14 cellular contexts compared by ENCODE assay signal in genomic region chr4:7355795-7356194, GRCh38.
DNase-seq lines count a peak whose midpoint lies in the region; ATAC-seq, FAIRE-seq and TF ChIP-seq lines count a peak whose summit lies in the region.
"Had no signal": no experiment of that assay in that cellular context is flagged by ENCODE, and none has a peak within 500 bp of the region (broad histone marks: within the 10 kb centered on the region; RNA-seq: fewer than 3 reads in every experiment).

No MANE protein-coding gene starts in this region.

- H3K9me1 ChIP-seq in K562 (ENCODE audit: control insufficient read depth, insufficient read depth, low read length), result peaks cover 4% of the 10 kb centered on the region

- WGBS in K562 (ENCODE audit: insufficient coverage, low coverage, missing lambda C conversion rate), result 0% methylated on average over 3 of the region's 3 CpGs

- no peak for TF ChIP-seq CTCF in K562 (IDR thresholded peaks at IDR 0.05 in 2 of 3, conservative IDR thresholded peaks at IDR 0.05 in 1 of 3; ENCODE audit: insufficient read depth in 2 of 3, low read depth in 1 of 3, low read length in 3 of 3)
- no peak for TF ChIP-seq CTCF in kidney (IDR thresholded peaks at IDR 0.05; ENCODE audit: borderline replicate concordance, extremely low read depth, insufficient read depth)

- BruUV-seq in K562 (replicated peaks; lab: Mats Ljungman, UMichigan), result no TSS peak

- TF ChIP-seq POLR2A in K562 (conservative IDR thresholded peaks at IDR 0.05), result no peak

- H3K4me2 ChIP-seq in BLaER1 treated with 17β-estradiol and CSF1 and Interleukin-3, amounts not matched to agents 10 nM and 100 nM, result peak overlapping the region in 10 of 11 experiments; percentile 1 to 87 (median 37); a peak in 12 of 22 replicates
- H3K4me2 ChIP-seq in K562 (ENCODE audit: insufficient read depth, low read length), result no peak overlapping the region

- peaks cover 8 to 74% (median 57%) of the 10 kb centered on the region in 10 experiments; a peak in 18 of 20 replicates for H3K4me1 ChIP-seq in BLaER1 treated with 17β-estradiol and CSF1 and Interleukin-3, amounts not matched to agents 10 nM and 100 nM
- H3K4me1 ChIP-seq in K562 (replicated peaks in 1 of 2; ENCODE audit: control insufficient read depth in 2 of 2, insufficient read depth in 2 of 2, low read length in 2 of 2), result no peaks in the 10 kb centered on the region
- no peaks in the 10 kb centered on the region for H3K4me1 ChIP-seq in kidney (ENCODE audit: control insufficient read depth in 1 of 2, insufficient read depth in 1 of 2, low read depth in 1 of 2, low read length in 2 of 2)
- H3K4me1 ChIP-seq: Caco-2 had no signal

- H3K4me3 ChIP-seq in BLaER1 treated with 17β-estradiol and CSF1 and Interleukin-3, amounts not matched to agents 10 nM and 100 nM, result no peak overlapping the region
- H3K4me3 ChIP-seq in K562, result no peak overlapping the region
- H3K4me3 ChIP-seq in kidney (ENCODE audit: low read length in 2 of 2), result no peak overlapping the region

- CTCF ChIA-PET in K562 (lab: Yijun Ruan, JAX; ENCODE audit: low intra/inter-chr PET ratio), result no interaction called here

- no peaks in the 10 kb centered on the region for H3K9me3 ChIP-seq in BLaER1 treated with 17β-estradiol and CSF1 and Interleukin-3, amounts not matched to agents 10 nM and 100 nM (replicated peaks in 1 of 11)
- H3K9me3 ChIP-seq in K562 (replicated peaks; ENCODE audit: control insufficient read depth, insufficient read depth, low read depth, low read length) (no peaks in the 10 kb centered on the region), kidney (ENCODE audit: control insufficient read depth in 1 of 2, low read length in 2 of 2) (no peaks in the 10 kb centered on the region)
- H3K9me3 ChIP-seq: Caco-2 had no signal

- POLR2A ChIA-PET in K562 (lab: Yijun Ruan, JAX), result no interaction called here

- DNase-seq in K562 (ENCODE audit: extremely low read depth in 1 of 4, low spot score in 3 of 4) (no peak), kidney (peak; percentile 8), COLO829 (ENCODE audit: low spot score) (no peak)
- no peak for DNase-seq in activated effector memory CD4-positive, alpha-beta T cell treated with Interleukin-2 at 50 U/mL for 16 hours
- DNase-seq: ACHN; Caco-2; CD4-positive, alpha-beta memory T cell; DND-41; GF-D8; H7 had no signal

- no peaks in the 10 kb centered on the region for H3K36me3 ChIP-seq in BLaER1 treated with 17β-estradiol and CSF1 and Interleukin-3, amounts not matched to agents 10 nM and 100 nM
- no peaks in the 10 kb centered on the region for H3K36me3 ChIP-seq in K562 (ENCODE audit: control insufficient read depth, insufficient read depth, low read length)
- H3K36me3 ChIP-seq in kidney (ENCODE audit: control insufficient read depth in 1 of 2, insufficient read depth in 2 of 2, low read length in 2 of 2), result no peaks in the 10 kb centered on the region

- in situ Hi-C loops in K562 (cut with MboI), result no loop called here

- no peak overlapping the region for H2AFZ ChIP-seq in K562 (ENCODE audit: low read depth, low read length)

- TF ChIP-seq RAD21 in K562 (CRISPR knock-in tag; conservative IDR thresholded peaks at IDR 0.05 in 1 of 2, IDR thresholded peaks at IDR 0.05 in 1 of 2), result no peak

- intact Hi-C loops in K562 (cut with micrococcal nuclease), result no loop called here
- intact Hi-C loops in kidney (cut with DNase I), result no loop called here

- peak overlapping the region in 2 of 11 experiments; percentile 5 to 43; a peak in 1 of 22 replicates for H3K27ac ChIP-seq in BLaER1 treated with 17β-estradiol and CSF1 and Interleukin-3, amounts not matched to agents 10 nM and 100 nM
- no peak overlapping the region for H3K27ac ChIP-seq in K562 (ENCODE audit: extremely low read depth, low read depth, low read length)
- H3K27ac ChIP-seq in kidney (ENCODE audit: low read depth in 2 of 2, low read length in 2 of 2), result no peak overlapping the region
- peak overlapping the region; percentile 11 for H3K27ac ChIP-seq in temporal lobe (ENCODE audit: low read depth, low read length)
- H3K27ac ChIP-seq: C4-2B had no signal

- no peak for FAIRE-seq in K562 (lab: Jason Lieb, UNC)
- FAIRE-seq in kidney (lab: Jason Lieb, UNC), result no peak

- ATAC-seq in K562, result no peak
- ATAC-seq in GM21367 (IDR thresholded peaks at IDR 0.05; ENCODE audit: unreplicated experiment), result no peak

- no peak overlapping the region for H3K9ac ChIP-seq in BLaER1 treated with 17β-estradiol and CSF1 and Interleukin-3, amounts not matched to agents 10 nM and 100 nM
- no peak overlapping the region for H3K9ac ChIP-seq in K562 (ENCODE audit: insufficient read depth in 1 of 2, low read depth in 2 of 2, low read length in 2 of 2)
- no peak overlapping the region for H3K9ac ChIP-seq in kidney (ENCODE audit: low read length in 2 of 2)

- H3K79me2 ChIP-seq in K562 (ENCODE audit: control insufficient read depth, insufficient read depth, low read length), result no peaks in the 10 kb centered on the region

- H4K20me1 ChIP-seq in BLaER1 treated with 17β-estradiol and CSF1 and Interleukin-3, amounts not matched to agents 10 nM and 100 nM, result no peaks in the 10 kb centered on the region
- no peaks in the 10 kb centered on the region; the same call in 1 of the 2 replicates for H4K20me1 ChIP-seq in K562 (replicated peaks; ENCODE audit: control insufficient read depth, insufficient read depth, low read length)

- no peak for TF ChIP-seq EP300 in K562 (IDR thresholded peaks at IDR 0.05; ENCODE audit: low read length)

- H3K27me3 ChIP-seq in BLaER1 treated with 17β-estradiol and CSF1 and Interleukin-3, amounts not matched to agents 10 nM and 100 nM, result no peaks in the 10 kb centered on the region
- H3K27me3 ChIP-seq in K562 (ENCODE audit: control insufficient read depth in 2 of 2, insufficient read depth in 2 of 2, low read length in 2 of 2), result peaks cover 0 to 9% of the 10 kb centered on the region in 2 experiments; a peak in 2 of 5 replicates

TF ChIP-seq in K562, 482 proteins besides CTCF, POLR2A, EP300 and RAD21:
- no peak for TF ChIP-seq L3MBTL2 (IDR thresholded peaks at IDR 0.05)
- peak; percentile 63 for TF ChIP-seq RBM25 (IDR thresholded peaks at IDR 0.05; ENCODE audit: low read depth, low read length, severe bottlenecking)
TF ChIP-seq in K562: peak in this region for 1.
